Comparison of ENCODE assay signal across 19 cellular contexts in the genomic region with DNA sequence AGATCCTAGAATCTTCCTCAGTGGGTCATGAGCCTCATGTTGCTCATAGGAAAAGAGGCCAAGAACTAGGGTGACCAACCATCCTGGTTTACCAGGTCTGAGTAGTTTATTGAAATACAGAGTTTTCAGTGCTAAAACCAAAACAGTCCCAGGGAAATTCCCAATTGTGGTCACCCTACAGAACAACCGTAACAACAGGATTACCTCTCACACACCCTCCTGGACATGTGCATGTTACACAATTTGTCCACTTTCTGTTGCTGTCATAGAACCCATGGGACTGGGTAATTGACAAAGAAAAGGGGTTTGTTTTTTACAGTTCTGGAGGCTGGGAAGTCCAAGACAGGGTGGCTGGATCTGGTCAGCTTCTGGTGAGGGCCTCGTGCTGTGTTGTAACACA. TPM values are rescaled to one million over a fixed set of nuclear protein-coding genes. Genes with fewer than 3 reads are reported as not detected.
"Had no signal": no experiment of that assay in that cellular context is flagged by ENCODE, and none has a peak within 500 bp of the region (broad histone marks: within the 10 kb centered on the region; RNA-seq: fewer than 3 reads in every experiment).

No MANE protein-coding gene starts in this region.

- H3K27me3 Mint-ChIP-seq: activated naive CD4-positive, alpha-beta T cell treated with anti-CD3 and anti-CD28 coated beads, Interleukin-2, amount 50 U/mL, for 24 hours had no signal

- H3K36me3 Mint-ChIP-seq: memory B cell had no signal

- H3K4me3 ChIP-seq: esophagus muscularis mucosa, heart left ventricle, psoas muscle, suprapubic skin had no signal

- DNase-seq: activated CD8-positive, alpha-beta memory T cell treated with anti-CD3 and anti-CD28 coated beads for 24 hours; amygdala; brain microvascular endothelial cell; endodermal cell; foreskin melanocyte; psoas muscle; stimulated activated CD4-positive, alpha-beta T cell treated with anti-CD3 and anti-CD28 coated beads, Interleukin-2, amount 100 ng/mL, for 24 hours; stimulated activated naive CD8-positive, alpha-beta T cell treated with anti-CD3 and anti-CD28 coated beads, Interleukin-15, Interleukin-2, amounts not matched to agents 100 U/mL and 50 U/mL, for 24 hours had no signal

- H3K9me3 Mint-ChIP-seq: activated naive CD4-positive, alpha-beta T cell treated with anti-CD3 and anti-CD28 coated beads, Interleukin-2, amount 50 U/mL, for 24 hours; memory B cell had no signal

- H3K27ac Mint-ChIP-seq: endodermal cell, memory B cell had no signal

- H3K4me1 Mint-ChIP-seq: endodermal cell, memory B cell had no signal

- ATAC-seq: activated CD4-positive, CD25-positive, alpha-beta regulatory T cell treated with anti-CD3 and anti-CD28 coated beads, Interleukin-2, amount 50 U/mL, for 24 hours; heart left ventricle; left lobe of liver; psoas muscle; sciatic nerve; stimulated activated naive CD8-positive, alpha-beta T cell treated with anti-CD3 and anti-CD28 coated beads, Interleukin-15, Interleukin-2, amounts not matched to agents 100 U/mL and 50 U/mL, for 24 hours had no signal

- H3K4me3 Mint-ChIP-seq: activated naive CD4-positive, alpha-beta T cell treated with anti-CD3 and anti-CD28 coated beads, Interleukin-2, amount 50 U/mL, for 24 hours; endodermal cell; memory B cell had no signal

RNA-seq across cellular contexts. Expression of a gene that starts 54.7 kb away (rescaled TPM):
- total RNA-seq: cerebellum; dermis microvascular lymphatic vessel endothelial cell; endodermal cell; T-helper 2 cell treated with Interferon-gamma antibody and Interleukin-4, amounts not matched to agents 100 ng/mL and 5 ng/mL, for 36 hours had no signal
